Comparison of ENCODE assay signal across 9 cellular contexts in the genomic region with DNA sequence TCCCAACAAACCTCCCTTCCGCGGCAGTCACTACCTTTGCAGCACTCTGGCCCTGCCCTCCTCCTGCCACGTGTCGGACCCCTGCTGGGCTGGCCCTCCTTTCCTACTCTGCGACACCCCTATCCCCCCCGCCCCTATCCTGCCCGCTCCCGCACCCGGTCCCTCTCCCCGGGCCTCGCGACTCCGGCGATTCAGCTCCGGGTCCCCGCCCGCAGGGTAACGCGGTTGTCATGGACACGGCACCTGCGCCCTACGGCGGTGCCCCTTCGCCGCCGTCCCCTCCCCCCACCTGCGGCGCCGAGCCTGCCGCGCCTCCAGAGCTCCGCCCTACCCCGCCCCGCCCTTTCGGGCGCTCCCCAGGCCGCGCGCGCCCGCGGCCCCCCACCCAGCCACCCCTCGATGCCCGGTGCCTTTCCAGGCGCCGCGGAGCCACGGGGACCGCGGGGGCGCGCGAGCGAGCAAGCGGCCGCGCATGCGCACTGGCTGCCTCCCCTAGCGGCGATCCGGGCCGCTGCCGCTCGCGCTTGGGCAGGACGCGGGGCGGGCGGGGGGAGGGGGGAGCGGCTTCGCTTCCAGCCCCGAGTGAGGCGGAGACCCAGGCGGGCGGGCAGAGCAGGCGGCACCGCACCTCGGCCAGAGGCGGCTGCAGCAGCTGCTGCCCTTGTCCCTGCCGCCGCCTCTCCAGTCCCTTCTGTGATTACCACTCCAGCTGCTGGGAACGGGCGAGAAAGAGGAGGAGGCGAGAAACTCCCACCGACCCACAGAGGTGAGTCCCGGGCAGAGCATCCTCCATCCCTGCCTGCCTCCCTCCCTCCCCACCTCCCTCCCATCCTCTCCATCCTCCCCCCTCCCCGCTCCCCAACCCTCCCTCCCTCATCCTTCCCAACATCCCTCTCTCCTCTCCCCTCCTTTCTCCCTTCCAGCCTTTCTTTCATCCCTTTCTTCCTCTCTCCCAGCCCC. TPM values are rescaled to one million over a fixed set of nuclear protein-coding genes. Genes with fewer than 3 reads are reported as not detected.
DNase-seq lines count a peak whose midpoint lies in the region; ATAC-seq and TF ChIP-seq lines count a peak whose summit lies in the region.
"Had no signal": no experiment of that assay in that cellular context is flagged by ENCODE, and none has a peak within 500 bp of the region (broad histone marks: within the 10 kb centered on the region; RNA-seq: fewer than 3 reads in every experiment).

A gene (plus strand): TSS at position 610 of the 960 bp plus-strand sequence.

- H3K27me3 ChIP-seq in sigmoid colon = peaks cover 13 to 36% (median 18%) of the 10 kb centered on the region in 3 donors

- H3K4me1 Mint-ChIP-seq in activated naive CD8-positive, alpha-beta T cell treated with anti-CD3 and anti-CD28 coated beads, Interleukin-2, amount 10 ng/mL, durations not matched to agents 7 days and 5 days = no peaks in the 10 kb centered on the region

- DNase-seq in DMS153 (lab: John Stamatoyannopoulos, UW) (peak; percentile 79), H4 (ENCODE audit: low spot score) (peak; percentile 64), NCI-H2107 treated with DMSO at 0.1 percent for 48 hours (lab: John Stamatoyannopoulos, UW; ENCODE audit: unreplicated experiment) (peak; percentile 75), iPS DF 4.7 (ENCODE audit: extremely low read depth, low spot score) (peak; percentile 49), sigmoid colon (no peak)
- DNase-seq in activated naive CD8-positive, alpha-beta T cell treated with anti-CD3 and anti-CD28 coated beads, Interleukin-2, amount 10 ng/mL, durations not matched to agents 7 days and 5 days = peak; percentile 40

- TF ChIP-seq CTCF in sigmoid colon (IDR thresholded peaks at IDR 0.05) = no peak

- peak within 1 kb of the TSS in 3 of 4 donors; percentile 33 to 51 (median 48) for H3K4me3 ChIP-seq in sigmoid colon

- peaks cover 3% of the 10 kb centered on the region for H3K36me3 Mint-ChIP-seq in activated naive CD8-positive, alpha-beta T cell treated with anti-CD3 and anti-CD28 coated beads, Interleukin-2, amount 10 ng/mL, durations not matched to agents 7 days and 5 days

- TF ChIP-seq EP300 in sigmoid colon (IDR thresholded peaks at IDR 0.05) = no peak

- TF ChIP-seq POLR2A in sigmoid colon (IDR thresholded peaks at IDR 0.05) = no peak

- no peak within 1 kb of the TSS for H3K27ac Mint-ChIP-seq in activated naive CD8-positive, alpha-beta T cell treated with anti-CD3 and anti-CD28 coated beads, Interleukin-2, amount 10 ng/mL, durations not matched to agents 7 days and 5 days

- H3K27me3 Mint-ChIP-seq in activated naive CD8-positive, alpha-beta T cell treated with anti-CD3 and anti-CD28 coated beads, Interleukin-2, amount 10 ng/mL, durations not matched to agents 7 days and 5 days = peaks cover 11% of the 10 kb centered on the region

- no peaks in the 10 kb centered on the region for H3K9me3 ChIP-seq in sigmoid colon

- intact Hi-C loops in sigmoid colon (cut with DNase I) = no loop called here

- H3K36me3 ChIP-seq in sigmoid colon = no peaks in the 10 kb centered on the region

- H3K4me3 Mint-ChIP-seq in activated naive CD8-positive, alpha-beta T cell treated with anti-CD3 and anti-CD28 coated beads, Interleukin-2, amount 10 ng/mL, durations not matched to agents 7 days and 5 days = peak within 1 kb of the TSS; percentile 37

- WGBS in sigmoid colon, 2 donors = 3% methylated on average over 87 of the region's 87 CpGs

- no peak for ATAC-seq in activated naive CD8-positive, alpha-beta T cell treated with anti-CD3 and anti-CD28 coated beads, Interleukin-2, amount 10 ng/mL, durations not matched to agents 7 days and 5 days (ENCODE audit: low read depth)
- no peak for ATAC-seq in GM18870 (IDR thresholded peaks at IDR 0.05; ENCODE audit: unreplicated experiment)
- ATAC-seq in GM18867 (IDR thresholded peaks at IDR 0.05; ENCODE audit: unreplicated experiment) = no peak

- peaks cover 0 to 13% (median 7%) of the 10 kb centered on the region in 4 donors for H3K4me1 ChIP-seq in sigmoid colon

- H3K27ac ChIP-seq in sigmoid colon = no peak within 1 kb of the TSS

- POLR2A ChIA-PET in activated naive CD8-positive, alpha-beta T cell treated with anti-CD3 and anti-CD28 coated beads, Interleukin-2, amount 10 ng/mL, durations not matched to agents 7 days and 5 days (lab: Charles Lee) = no interaction called here

- H3K9me3 Mint-ChIP-seq in activated naive CD8-positive, alpha-beta T cell treated with anti-CD3 and anti-CD28 coated beads, Interleukin-2, amount 10 ng/mL, durations not matched to agents 7 days and 5 days = peaks cover 4% of the 10 kb centered on the region

RNA-seq across cellular contexts. Expression of the gene that starts here (rescaled TPM):
- 0.39 and 0.70 TPM in 2 replicates for total RNA-seq in H4 (2014; rRNA removed; shearing (Covaris generic))
- not detected for total RNA-seq in activated naive CD8-positive, alpha-beta T cell treated with anti-CD3 and anti-CD28 coated beads, Interleukin-2, amount 10 ng/mL, durations not matched to agents 7 days and 5 days
- 1 to 10 TPM; 1.8 to 8.6 (median 4.0) TPM for total RNA-seq in sigmoid colon
- polyA plus RNA-seq in sigmoid colon = 1 to 10 TPM in 1 of 3 donors, not detected in 2; 1.4 TPM
- total RNA-seq: HT1080 had no signal

Comparison
In these comparisons a context has a peak if more than half of its experiments do, and no peak if none do; other contexts are left out.
1. Peak in DNase-seq in H4; RNA of the gene not detected or under 1 TPM.
2. Peak in DNase-seq in activated naive CD8-positive, alpha-beta T cell treated with anti-CD3 and anti-CD28 coated beads, Interleukin-2, amount 10 ng/mL, durations not matched to agents 7 days and 5 days; RNA of the gene not detected or under 1 TPM.